In genomic region chr11:18383388-18384156, GRCh38 we compare ENCODE assay signal across 8 cellular contexts. TPM values are rescaled to one million over a fixed set of nuclear protein-coding genes. Genes with fewer than 3 reads are reported as not detected.
DNase-seq lines count a peak whose midpoint lies in the region; ATAC-seq and TF ChIP-seq lines count a peak whose summit lies in the region.

No MANE protein-coding gene starts in this region.

- CTCF ChIA-PET in Caco-2 (lab: Charles Lee) = interaction anchor here (1.2 to 1.9 kb wide), 4 partner anchors 12 to 268 kb away, joined by 3 to 16 read pairs (median 5); partner anchors contain the start of gene LDHA

- H3K4me3 ChIP-seq in Caco-2 (ENCODE audit: low read depth, low read length) (no peak overlapping the region), adipocyte (ENCODE audit: low read length) (peak overlapping the region; percentile 72), retinal pigment epithelial cell (ENCODE audit: low read length) (no peak overlapping the region)

- DNase-seq in Caco-2 (peak; percentile 54 to 81), SKM-1 (lab: John Stamatoyannopoulos, UW; ENCODE audit: unreplicated experiment) (peak; percentile 27), adipocyte (ENCODE audit: low read depth) (peak; percentile 98), left cardiac atrium (peak; percentile 89), retinal pigment epithelial cell (ENCODE audit: low read depth) (peak; percentile 43), NCI-H128 (lab: John Stamatoyannopoulos, UW; ENCODE audit: unreplicated experiment) (no peak)

- no peaks in the 10 kb centered on the region for H3K36me3 Mint-ChIP-seq in Caco-2 (ENCODE audit: insufficient read depth, unreplicated experiment)

- POLR2A ChIA-PET in Caco-2 (lab: Charles Lee) = interaction anchor here (0.5 to 2.4 kb wide), 6 partner anchors 11 to 1116 kb away, joined by 3 to 57 read pairs (median 4); partner anchors contain the start of genes LDHA and TSG101

- no peaks in the 10 kb centered on the region for H3K27me3 ChIP-seq in Caco-2 (replicated peaks; ENCODE audit: control insufficient read depth, insufficient read depth, low read length)
- H3K27me3 ChIP-seq in adipocyte (replicated peaks; ENCODE audit: control insufficient read depth, insufficient read depth, low read length) = no peaks in the 10 kb centered on the region

- no peaks in the 10 kb centered on the region for H3K36me3 ChIP-seq in Caco-2 (ENCODE audit: control insufficient read depth, insufficient read depth, low read length)
- H3K36me3 ChIP-seq in adipocyte (ENCODE audit: control insufficient read depth, insufficient read depth, low read length, severe bottlenecking) = no peaks in the 10 kb centered on the region

- H3K27me3 Mint-ChIP-seq in Caco-2 (ENCODE audit: insufficient read depth, unreplicated experiment) = no peaks in the 10 kb centered on the region

- H3K4me1 Mint-ChIP-seq in Caco-2 (ENCODE audit: low read depth, unreplicated experiment) = peaks cover 17% of the 10 kb centered on the region

- H3K4me1 ChIP-seq in Caco-2 (peaks cover 21% of the 10 kb centered on the region), adipocyte (ENCODE audit: control insufficient read depth, insufficient read depth, low read length) (peaks cover 27% of the 10 kb centered on the region)

- no peaks in the 10 kb centered on the region for H3K9me3 Mint-ChIP-seq in Caco-2 (ENCODE audit: unreplicated experiment)

- H3K9me3 ChIP-seq in Caco-2 = no peaks in the 10 kb centered on the region
- H3K9me3 ChIP-seq in adipocyte (ENCODE audit: control insufficient read depth, low read length) = no peaks in the 10 kb centered on the region

- intact Hi-C loops in Caco-2 (cut with micrococcal nuclease; ENCODE audit: unreplicated experiment) = loop anchor here (1.0 kb wide), 1 partner anchor 11 kb away; the partner anchor contains the start of gene LDHA
- intact Hi-C loops in left cardiac atrium (cut with DNase I) = loop anchor here in 1 of 2 donors (1.0 kb wide), 1 partner anchor 11 kb away; the partner anchor contains the start of gene LDHA

- peak overlapping the region; percentile 87 for H3K9ac ChIP-seq in adipocyte (ENCODE audit: low read length)

- H3K4me3 Mint-ChIP-seq in Caco-2 (ENCODE audit: unreplicated experiment) = peak overlapping the region; percentile 48

- ATAC-seq in GM19438 (IDR thresholded peaks at IDR 0.05; ENCODE audit: low read depth, unreplicated experiment) (peak; percentile 70), HG03469 (IDR thresholded peaks at IDR 0.05; ENCODE audit: unreplicated experiment) (peak; percentile 83), left cardiac atrium (peak; percentile 94 to 97)

- H3K27ac Mint-ChIP-seq in Caco-2 (ENCODE audit: unreplicated experiment) = peak overlapping the region; percentile 90

- TF ChIP-seq CTCF in Caco-2 (IDR thresholded peaks at IDR 0.05; ENCODE audit: insufficient read depth in 1 of 2, low read depth in 1 of 2, low read length in 1 of 2, severe bottlenecking in 1 of 2, unreplicated experiment in 1 of 2) (no peak), retinal pigment epithelial cell (conservative IDR thresholded peaks at IDR 0.05; ENCODE audit: low read depth, low read length) (no peak)

- no TSS peak for BruUV-seq in Caco-2 (replicated peaks; lab: Mats Ljungman, UMichigan)

RNA-seq across cellular contexts. Expression of gene LDHA, which starts 10.8 kb away (rescaled TPM):
- total RNA-seq in Caco-2 (2022) (396 and 507 TPM in 2 replicates), left cardiac atrium (100 to 1,000 TPM; 297 to 586 TPM)

RNA-seq across cellular contexts. Expression of gene LDHC, which starts 28.5 kb away (rescaled TPM):
- total RNA-seq in Caco-2 (2022) = not detected in 2 replicates
- not detected for total RNA-seq in left cardiac atrium
